ENCODE assay signal across 8 cellular contexts in genomic region chr16:74984194-74984669, GRCh38. TPM values are rescaled to one million over a fixed set of nuclear protein-coding genes. Genes with fewer than 3 reads are reported as not detected.
DNase-seq lines count a peak whose midpoint lies in the region; ATAC-seq lines count a peak whose summit lies in the region.

No MANE protein-coding gene starts in this region.

- peak; percentile 17 for DNase-seq in Caki2 (ENCODE audit: low read depth)
- peak; percentile 7 for DNase-seq in LHCN-M2 (ENCODE audit: low read depth)
- no peak for DNase-seq in activated naive CD8-positive, alpha-beta T cell treated with anti-CD3 and anti-CD28 coated beads, Interleukin-2, amount 10 ng/mL, durations not matched to agents 7 days and 5 days
- DNase-seq in stimulated activated CD4-positive, alpha-beta T cell treated with anti-CD3 and anti-CD28 coated beads, Interleukin-15, amount 100 ng/mL, for 24 hours, result peak; percentile 45
- DNase-seq in DMS153 treated with DMSO at 0.1 percent for 48 hours (lab: John Stamatoyannopoulos, UW; ENCODE audit: unreplicated experiment), result no peak
- no peak for DNase-seq in NCI-H1092 treated with DMSO at 0.1 percent for 48 hours (lab: John Stamatoyannopoulos, UW)

- H3K27me3 Mint-ChIP-seq in activated naive CD8-positive, alpha-beta T cell treated with anti-CD3 and anti-CD28 coated beads, Interleukin-2, amount 10 ng/mL, durations not matched to agents 7 days and 5 days, result no peaks in the 10 kb centered on the region

- no peaks in the 10 kb centered on the region for H3K9me3 Mint-ChIP-seq in activated naive CD8-positive, alpha-beta T cell treated with anti-CD3 and anti-CD28 coated beads, Interleukin-2, amount 10 ng/mL, durations not matched to agents 7 days and 5 days

- peaks cover 10% of the 10 kb centered on the region for H3K4me1 Mint-ChIP-seq in activated naive CD8-positive, alpha-beta T cell treated with anti-CD3 and anti-CD28 coated beads, Interleukin-2, amount 10 ng/mL, durations not matched to agents 7 days and 5 days

- POLR2A ChIA-PET in activated naive CD8-positive, alpha-beta T cell treated with anti-CD3 and anti-CD28 coated beads, Interleukin-2, amount 10 ng/mL, durations not matched to agents 7 days and 5 days (lab: Charles Lee), result interaction anchor here (0.5 to 2.2 kb wide), 8 partner anchors 14 to 317 kb away, joined by 3 to 10 read pairs (median 7); partner anchors contain the start of genes RFWD3 and ZNRF1

- no peak for ATAC-seq in activated naive CD8-positive, alpha-beta T cell treated with anti-CD3 and anti-CD28 coated beads, Interleukin-2, amount 10 ng/mL, durations not matched to agents 7 days and 5 days (ENCODE audit: low read depth)
- no peak for ATAC-seq in HG03095 (IDR thresholded peaks at IDR 0.05; ENCODE audit: unreplicated experiment)

- peak overlapping the region; percentile 89 for H3K27ac Mint-ChIP-seq in activated naive CD8-positive, alpha-beta T cell treated with anti-CD3 and anti-CD28 coated beads, Interleukin-2, amount 10 ng/mL, durations not matched to agents 7 days and 5 days

- H3K4me3 ChIP-seq in iPS-11a (ENCODE audit: low read depth, low read length), result peak overlapping the region; percentile 78

- H3K36me3 Mint-ChIP-seq in activated naive CD8-positive, alpha-beta T cell treated with anti-CD3 and anti-CD28 coated beads, Interleukin-2, amount 10 ng/mL, durations not matched to agents 7 days and 5 days, result peaks cover 3% of the 10 kb centered on the region

- in situ Hi-C loops in Caki2 (cut with HindIII; ENCODE audit: low pct_unique_long_range_greater_than_20kb, low sequenced_read_pairs), result no loop called here

- H3K4me3 Mint-ChIP-seq in activated naive CD8-positive, alpha-beta T cell treated with anti-CD3 and anti-CD28 coated beads, Interleukin-2, amount 10 ng/mL, durations not matched to agents 7 days and 5 days, result peak overlapping the region; percentile 96

RNA-seq across cellular contexts. Expression of gene WDR59, which starts 0.7 kb away (rescaled TPM):
- 15.8 and 24.2 TPM in 2 replicates for total RNA-seq in Caki2 (2014; rRNA removed; shearing (Covaris generic); ENCODE audit: low replicate concordance)
- total RNA-seq in LHCN-M2 (2014; rRNA removed), result 10.0 and 10.6 TPM in 2 replicates
- polyA plus RNA-seq in LHCN-M2 (2012), result 13.4 TPM
- 10 to 100 TPM; 80.5 to 81.2 TPM for total RNA-seq in activated naive CD8-positive, alpha-beta T cell treated with anti-CD3 and anti-CD28 coated beads, Interleukin-2, amount 10 ng/mL, durations not matched to agents 7 days and 5 days

RNA-seq across cellular contexts. Expression of gene ZNRF1, which starts 14.6 kb away (rescaled TPM):
- 66.7 and 104 TPM in 2 replicates for total RNA-seq in Caki2 (2014; rRNA removed; shearing (Covaris generic); ENCODE audit: low replicate concordance)
- total RNA-seq in LHCN-M2 (2014; rRNA removed), result 16.8 and 17.2 TPM in 2 replicates
- polyA plus RNA-seq in LHCN-M2 (2012), result 13.5 TPM
- total RNA-seq in activated naive CD8-positive, alpha-beta T cell treated with anti-CD3 and anti-CD28 coated beads, Interleukin-2, amount 10 ng/mL, durations not matched to agents 7 days and 5 days, result 1 to 10 TPM; 8.2 to 9.0 TPM

Comparison
In these comparisons a context has a peak if more than half of its experiments do, and no peak if none do; other contexts are left out.
1. DNase-seq: peak in Caki2 (single experiment), LHCN-M2 (single experiment) and stimulated activated CD4-positive, alpha-beta T cell treated with anti-CD3 and anti-CD28 coated beads, Interleukin-15, amount 100 ng/mL, for 24 hours (single experiment); none in activated naive CD8-positive, alpha-beta T cell treated with anti-CD3 and anti-CD28 coated beads, Interleukin-2, amount 10 ng/mL, durations not matched to agents 7 days and 5 days (single experiment), DMS153 treated with DMSO at 0.1 percent for 48 hours (single experiment) and NCI-H1092 treated with DMSO at 0.1 percent for 48 hours (single experiment).